Comparison of ENCODE assay signal across 8 cellular contexts in the genomic region with DNA sequence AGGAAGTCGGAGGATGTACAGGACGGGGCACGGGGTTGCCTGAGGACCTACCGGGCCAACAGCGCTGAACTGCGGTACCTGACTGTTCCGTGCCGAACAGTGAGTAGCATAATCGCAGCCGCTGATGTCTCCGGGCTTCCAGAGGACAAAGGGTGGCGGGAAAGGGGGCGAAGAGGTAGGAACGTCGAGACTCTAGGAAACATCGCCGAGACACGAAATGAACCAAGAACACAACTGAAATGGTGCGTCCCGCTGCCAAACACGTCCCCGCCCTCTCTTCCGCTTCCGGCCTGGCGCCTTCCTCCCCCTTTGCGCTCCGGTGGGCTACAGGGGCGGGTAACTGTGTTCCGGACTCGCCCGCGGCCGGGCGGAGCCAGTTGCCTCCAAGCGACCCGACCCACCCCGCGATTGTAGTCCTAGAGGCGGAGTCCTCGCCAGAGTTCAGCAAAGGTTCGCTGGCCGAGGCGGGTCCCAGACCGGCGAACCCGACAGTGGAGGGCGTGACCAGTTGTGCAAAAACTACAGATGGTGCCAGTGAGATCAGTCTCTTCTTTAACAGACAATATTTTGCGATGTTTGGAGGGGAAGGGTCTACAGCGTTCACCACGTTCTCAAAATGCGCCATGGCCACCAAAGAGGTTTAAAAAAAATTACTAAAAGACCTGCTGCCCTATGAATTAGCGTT. TPM values are rescaled to one million over a fixed set of nuclear protein-coding genes. Genes with fewer than 3 reads are reported as not detected.
DNase-seq lines count a peak whose midpoint lies in the region; ATAC-seq, FAIRE-seq and TF ChIP-seq lines count a peak whose summit lies in the region.

A gene (minus strand): TSS at position 257 of the 685 bp plus-strand sequence. CDS start 54 bp downstream, at position 203.

- TF ChIP-seq CTCF in AG10803 (conservative IDR thresholded peaks at IDR 0.05; ENCODE audit: low read length) (no peak), kidney (IDR thresholded peaks at IDR 0.05; ENCODE audit: borderline replicate concordance, extremely low read depth, insufficient read depth) (peak; percentile 13)

- H3K4me3 ChIP-seq in AG10803 (ENCODE audit: low read length), result peak within 1 kb of the TSS; percentile 99
- peak within 1 kb of the TSS; percentile 75 to 99 for H3K4me3 ChIP-seq in kidney (ENCODE audit: low read length in 2 of 2)

- peak; percentile 94 for DNase-seq in AG10803 (ENCODE audit: low read depth)
- peak; percentile 89 for DNase-seq in NCI-H460 (ENCODE audit: extremely low read depth, low read depth)
- DNase-seq in activated CD4-positive, CD25-positive, alpha-beta regulatory T cell treated with anti-CD3 and anti-CD28 coated beads, Interleukin-2, amount 50 U/mL, for 72 hours, result peak; percentile 95
- DNase-seq in cerebellar nuclear complex (lab: John Stamatoyannopoulos, UW), result peak; percentile 37 to 77
- DNase-seq in kidney, result peak; percentile 99
- peak; percentile 97 for DNase-seq in stimulated activated CD4-positive, alpha-beta T cell treated with anti-CD3 and anti-CD28 coated beads, Interleukin-15, amount 100 ng/mL, for 24 hours

- intact Hi-C loops in kidney (cut with DNase I), result no loop called here

- peak; percentile 47 for FAIRE-seq in kidney (lab: Jason Lieb, UNC)

- H3K27ac ChIP-seq in kidney (ENCODE audit: low read depth in 2 of 2, low read length in 2 of 2), result peak within 1 kb of the TSS; percentile 39 to 89

- H3K9ac ChIP-seq in kidney (ENCODE audit: low read length in 2 of 2), result peak within 1 kb of the TSS; percentile 8 to 98

- ATAC-seq in GM19043 (IDR thresholded peaks at IDR 0.05; ENCODE audit: low read depth, unreplicated experiment), result peak; percentile 92
- peak; percentile 75 for ATAC-seq in HG03378 (IDR thresholded peaks at IDR 0.05; ENCODE audit: unreplicated experiment)

- no peaks in the 10 kb centered on the region for H3K9me3 ChIP-seq in kidney (ENCODE audit: control insufficient read depth in 1 of 2, low read length in 2 of 2)

- peaks cover 0 to 7% of the 10 kb centered on the region in 2 donors for H3K36me3 ChIP-seq in kidney (ENCODE audit: control insufficient read depth in 1 of 2, insufficient read depth in 2 of 2, low read length in 2 of 2)

- H3K4me1 ChIP-seq in kidney (ENCODE audit: control insufficient read depth in 1 of 2, insufficient read depth in 1 of 2, low read depth in 1 of 2, low read length in 2 of 2), result peaks cover 4 to 17% of the 10 kb centered on the region in 2 donors

RNA-seq across cellular contexts. Expression of the gene that starts here (rescaled TPM):
- 35.2 and 35.6 TPM in 2 replicates for total RNA-seq in NCI-H460 (2014; rRNA removed; shearing (Covaris generic))
- polyA plus RNA-seq in NCI-H460 (2014; cell fraction: nucleus; rRNA removed), result 21.4 and 23.6 TPM in 2 replicates
- 24.3 TPM for total RNA-seq in kidney
- 47.3 TPM for polyA plus RNA-seq in kidney (ENCODE audit: insufficient read depth, low read depth, low replicate concordance)

Comparison
In these comparisons a context has a peak if more than half of its experiments do, and no peak if none do; other contexts are left out.
1. Peak in every context shown above with its lines: DNase-seq, ATAC-seq, H3K4me3 ChIP-seq and H3K27ac ChIP-seq.